18 cellular contexts compared by ENCODE assay signal in genomic region chr1:178694923-178695525, GRCh38.
"Had no signal": no experiment of that assay in that cellular context is flagged by ENCODE, and none has a peak within 500 bp of the region (broad histone marks: within the 10 kb centered on the region; RNA-seq: fewer than 3 reads in every experiment).

No MANE protein-coding gene starts in this region.

- ATAC-seq: effector memory CD8-positive, alpha-beta T cell; left cardiac atrium; left ventricle myocardium superior; naive thymus-derived CD4-positive, alpha-beta T cell; stimulated activated naive CD8-positive, alpha-beta T cell treated with anti-CD3 and anti-CD28 coated beads, Interleukin-15, Interleukin-2, amounts not matched to agents 100 U/mL and 50 U/mL, for 24 hours; upper lobe of right lung had no signal

- H3K9me3 Mint-ChIP-seq: dendritic cell treated with granulocyte-macrophage colony-stimulating factor and Interleukin-4, amounts not matched to agents 40 ng/mL and 50 ng/mL, for 4 days; effector memory CD8-positive, alpha-beta T cell had no signal

- H3K4me2 ChIP-seq: hepatocyte, smooth muscle cell had no signal

- FAIRE-seq: kidney had no signal

- H3K4me3 ChIP-seq: hepatocyte, ovary, right atrium auricular region, smooth muscle cell, tibial artery, upper lobe of right lung, vagina had no signal

- H3K27me3 Mint-ChIP-seq: dendritic cell treated with granulocyte-macrophage colony-stimulating factor and Interleukin-4, amounts not matched to agents 40 ng/mL and 50 ng/mL, for 4 days; effector memory CD8-positive, alpha-beta T cell had no signal

- H3K27ac Mint-ChIP-seq: dendritic cell treated with granulocyte-macrophage colony-stimulating factor and Interleukin-4, amounts not matched to agents 40 ng/mL and 50 ng/mL, for 4 days; effector memory CD8-positive, alpha-beta T cell; naive thymus-derived CD4-positive, alpha-beta T cell had no signal

- H3K4me1 ChIP-seq: right atrium auricular region, tibial artery, upper lobe of right lung, vagina had no signal

- H2AFZ ChIP-seq: hepatocyte had no signal

- H3K4me1 Mint-ChIP-seq: naive thymus-derived CD4-positive, alpha-beta T cell had no signal

- H3K9me3 ChIP-seq: ovary, right atrium auricular region, tibial artery, upper lobe of right lung, vagina had no signal

- H3K36me3 Mint-ChIP-seq: naive thymus-derived CD4-positive, alpha-beta T cell had no signal

- H3K79me2 ChIP-seq: hepatocyte had no signal

- H3K4me3 Mint-ChIP-seq: dendritic cell treated with granulocyte-macrophage colony-stimulating factor and Interleukin-4, amounts not matched to agents 40 ng/mL and 50 ng/mL, for 4 days; effector memory CD8-positive, alpha-beta T cell; naive thymus-derived CD4-positive, alpha-beta T cell had no signal

- H3K36me3 ChIP-seq: ovary, right atrium auricular region, tibial artery, upper lobe of right lung, vagina had no signal

- DNase-seq: effector memory CD8-positive, alpha-beta T cell; foreskin melanocyte; head of caudate nucleus; kidney; left cardiac atrium; left ventricle myocardium superior; naive thymus-derived CD4-positive, alpha-beta T cell; ovary; stimulated activated CD4-positive, alpha-beta T cell treated with anti-CD3 and anti-CD28 coated beads, Interleukin-2, amount 100 ng/mL, for 48 hours; stimulated activated naive CD8-positive, alpha-beta T cell treated with anti-CD3 and anti-CD28 coated beads, Interleukin-15, Interleukin-2, amounts not matched to agents 100 U/mL and 50 U/mL, for 24 hours; tibial artery; upper lobe of right lung had no signal

- H3K27me3 ChIP-seq: hepatocyte, ovary, right atrium auricular region, tibial artery, upper lobe of right lung, vagina had no signal

- H3K27ac ChIP-seq: epithelial cell of prostate, hepatocyte, ovary, right atrium auricular region, tibial artery, upper lobe of right lung, vagina had no signal
